2 cellular contexts compared by ENCODE assay signal in the genomic region with DNA sequence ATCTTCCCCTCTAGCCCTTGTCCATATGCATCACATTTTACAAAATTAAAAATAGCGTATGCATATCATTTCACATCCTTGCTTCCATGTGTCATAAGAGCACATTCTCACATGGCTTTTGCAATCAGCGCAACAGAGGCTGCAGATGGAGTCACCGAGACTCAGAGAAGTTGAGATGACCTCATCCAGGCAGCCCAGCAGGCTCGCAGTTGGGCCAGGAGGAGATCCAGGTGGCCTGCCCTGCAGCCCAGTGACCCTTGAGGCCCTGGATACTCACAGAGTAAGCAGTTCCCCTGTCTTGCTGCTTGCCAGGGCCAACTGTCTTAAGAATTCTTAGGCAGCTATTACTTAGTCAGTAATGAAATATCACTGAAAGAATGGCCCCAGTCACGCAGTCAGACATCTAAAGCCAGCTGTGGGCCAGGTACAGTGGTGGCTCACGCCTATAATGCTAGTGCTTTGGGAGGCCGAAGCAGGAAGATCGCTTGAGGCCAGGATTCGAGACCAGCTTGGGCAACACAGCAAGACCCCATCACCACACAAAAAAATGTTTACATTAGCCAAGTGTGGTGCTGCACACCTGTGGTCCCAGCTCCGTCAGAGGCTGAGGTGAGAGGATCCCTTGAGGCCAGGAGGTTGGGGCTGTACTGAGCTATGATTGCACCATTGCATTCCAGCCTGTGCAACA.
TF ChIP-seq lines count a peak whose summit lies in the region.

No MANE protein-coding gene starts in this region.

TF ChIP-seq in IMR-90, 13 proteins besides CTCF, POLR2A, EP300 and RAD21:
- TF ChIP-seq, protein P1, sequence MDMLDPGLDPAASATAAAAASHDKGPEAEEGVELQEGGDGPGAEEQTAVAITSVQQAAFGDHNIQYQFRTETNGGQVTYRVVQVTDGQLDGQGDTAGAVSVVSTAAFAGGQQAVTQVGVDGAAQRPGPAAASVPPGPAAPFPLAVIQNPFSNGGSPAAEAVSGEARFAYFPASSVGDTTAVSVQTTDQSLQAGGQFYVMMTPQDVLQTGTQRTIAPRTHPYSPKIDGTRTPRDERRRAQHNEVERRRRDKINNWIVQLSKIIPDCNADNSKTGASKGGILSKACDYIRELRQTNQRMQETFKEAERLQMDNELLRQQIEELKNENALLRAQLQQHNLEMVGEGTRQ (IDR thresholded peaks at IDR 0.05; ENCODE audit: low read depth, low read length), result no peak
- TF ChIP-seq CEBPB (IDR thresholded peaks at IDR 0.05; ENCODE audit: low read depth, low read length) (peak; percentile 82), MXI1 (IDR thresholded peaks at IDR 0.05; ENCODE audit: borderline replicate concordance, low read depth, low read length) (peak; percentile 57; the same call in 1 of the 2 replicates)

TF ChIP-seq in HepG2, 621 proteins besides CTCF, POLR2A, EP300 and RAD21:
- TF ChIP-seq ZNF589 (CRISPR knock-in tag; conservative IDR thresholded peaks at IDR 0.05), result no peak
- 0 out of 2 replicates have a peak, but pooled peaks have one; percentile 14 for TF ChIP-seq ATF7 (IDR thresholded peaks at IDR 0.05)
- TF ChIP-seq ATF7 (CRISPR knock-in tag; IDR thresholded peaks at IDR 0.05), result no peak
TF ChIP-seq in HepG2: peak in this region for 1.
